ENCODE assay signal across 26 cellular contexts in the genomic region with DNA sequence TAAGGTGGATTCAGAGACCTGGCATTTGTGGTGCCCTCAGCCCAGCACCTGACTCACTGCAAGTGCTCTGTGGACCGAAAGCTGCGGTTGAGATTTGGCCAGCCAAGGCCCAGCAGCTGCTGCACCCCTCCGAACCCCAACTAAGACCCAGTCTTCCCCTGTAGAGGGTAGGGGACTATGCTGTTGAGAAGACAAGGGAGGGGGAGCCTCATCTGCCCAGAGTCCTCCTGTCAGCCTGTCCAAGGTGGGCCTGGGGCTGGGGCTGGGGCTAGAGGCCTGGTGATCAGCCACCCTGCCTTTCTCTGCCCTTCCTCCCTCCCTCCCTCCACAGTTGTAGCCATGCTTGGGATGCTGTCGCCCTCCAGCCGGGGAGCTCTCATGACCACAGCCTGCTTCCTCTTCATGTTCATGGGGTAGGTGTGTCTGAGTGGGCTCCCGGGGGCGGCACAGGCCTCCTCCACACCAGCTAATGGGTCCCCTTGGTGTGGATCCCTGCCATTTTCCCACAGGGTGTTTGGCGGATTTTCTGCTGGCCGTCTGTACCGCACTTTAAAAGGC.
"Had no signal": no experiment of that assay in that cellular context is flagged by ENCODE, and none has a peak within 500 bp of the region (broad histone marks: within the 10 kb centered on the region; RNA-seq: fewer than 3 reads in every experiment).

No MANE protein-coding gene starts in this region.

- H3K4me3 Mint-ChIP-seq: activated CD4-positive, alpha-beta memory T cell treated with anti-CD3 and anti-CD28 coated beads for 36 hours; activated naive CD4-positive, alpha-beta T cell treated with anti-CD3 and anti-CD28 coated beads, Interleukin-2, amount 50 U/mL, for 24 hours; activated T-cell treated with anti-CD3 and anti-CD28 coated beads, Interleukin-2, amount 50 U/mL, for 72 hours; memory B cell; nephron progenitor cell had no signal

- ATAC-seq: activated T-cell treated with anti-CD3 and anti-CD28 coated beads, Interleukin-2, amount 50 U/mL, for 72 hours; gastrocnemius medialis; mucosa of descending colon; right lobe of liver; upper lobe of right lung had no signal

- H3K36me3 ChIP-seq: colonic mucosa had no signal

- H3K4me3 ChIP-seq: colonic mucosa, esophagus squamous epithelium, gastrocnemius medialis, mucosa of descending colon, right lobe of liver, smooth muscle cell, thyroid gland, upper lobe of right lung had no signal

- H3K4me1 Mint-ChIP-seq: memory B cell had no signal

- H3K9me3 ChIP-seq: colonic mucosa, esophagus squamous epithelium, gastrocnemius medialis, mucosa of descending colon, right lobe of liver, thyroid gland, upper lobe of right lung had no signal

- H3K9me3 Mint-ChIP-seq: activated CD4-positive, alpha-beta memory T cell treated with anti-CD3 and anti-CD28 coated beads for 36 hours; activated naive CD4-positive, alpha-beta T cell treated with anti-CD3 and anti-CD28 coated beads, Interleukin-2, amount 50 U/mL, for 24 hours; activated T-cell treated with anti-CD3 and anti-CD28 coated beads, Interleukin-2, amount 50 U/mL, for 72 hours; memory B cell; nephron progenitor cell had no signal

- H3K27ac Mint-ChIP-seq: activated CD4-positive, alpha-beta memory T cell treated with anti-CD3 and anti-CD28 coated beads for 36 hours; activated naive CD4-positive, alpha-beta T cell treated with anti-CD3 and anti-CD28 coated beads, Interleukin-2, amount 50 U/mL, for 24 hours; activated T-cell treated with anti-CD3 and anti-CD28 coated beads, Interleukin-2, amount 50 U/mL, for 72 hours; memory B cell; nephron progenitor cell had no signal

- H3K27me3 Mint-ChIP-seq: activated CD4-positive, alpha-beta memory T cell treated with anti-CD3 and anti-CD28 coated beads for 36 hours; activated naive CD4-positive, alpha-beta T cell treated with anti-CD3 and anti-CD28 coated beads, Interleukin-2, amount 50 U/mL, for 24 hours; memory B cell had no signal

- H3K4me1 ChIP-seq: colonic mucosa, parathyroid adenoma had no signal

- H3K27me3 ChIP-seq: colonic mucosa, esophagus squamous epithelium, gastrocnemius medialis, right lobe of liver, thyroid gland, upper lobe of right lung had no signal

- DNase-seq: activated CD4-positive, alpha-beta memory T cell treated with anti-CD3 and anti-CD28 coated beads for 36 hours; activated CD4-positive, alpha-beta T cell treated with anti-CD3 and anti-CD28 coated beads for 48 hours; activated effector memory CD4-positive, alpha-beta T cell treated with Interleukin-2 at 50 U/mL for 16 hours; activated T-cell treated with anti-CD3 and anti-CD28 coated beads, Interleukin-2, amount 50 U/mL, for 72 hours; central memory CD4-positive, alpha-beta T cell; colonic mucosa; esophagus squamous epithelium; gastrocnemius medialis; head of caudate nucleus; hypothalamus; mucosa of descending colon; nephron progenitor cell; nucleus accumbens; stimulated activated CD4-positive, alpha-beta T cell treated with anti-CD3 and anti-CD28 coated beads, Interleukin-2, amount 100 ng/mL, for 48 hours; stimulated activated CD8-positive, alpha-beta memory T cell treated with anti-CD3 and anti-CD28 coated beads, Interleukin-4, amount 100 ng/mL, for 48 hours; stimulated activated naive CD4-positive, alpha-beta T cell treated with Interleukin-2 at 50 U/mL for 16 hours; substantia nigra; SW 1271; T-helper 2 cell; thyroid gland; upper lobe of right lung had no signal
